8 cellular contexts compared by ENCODE assay signal in the genomic region with DNA sequence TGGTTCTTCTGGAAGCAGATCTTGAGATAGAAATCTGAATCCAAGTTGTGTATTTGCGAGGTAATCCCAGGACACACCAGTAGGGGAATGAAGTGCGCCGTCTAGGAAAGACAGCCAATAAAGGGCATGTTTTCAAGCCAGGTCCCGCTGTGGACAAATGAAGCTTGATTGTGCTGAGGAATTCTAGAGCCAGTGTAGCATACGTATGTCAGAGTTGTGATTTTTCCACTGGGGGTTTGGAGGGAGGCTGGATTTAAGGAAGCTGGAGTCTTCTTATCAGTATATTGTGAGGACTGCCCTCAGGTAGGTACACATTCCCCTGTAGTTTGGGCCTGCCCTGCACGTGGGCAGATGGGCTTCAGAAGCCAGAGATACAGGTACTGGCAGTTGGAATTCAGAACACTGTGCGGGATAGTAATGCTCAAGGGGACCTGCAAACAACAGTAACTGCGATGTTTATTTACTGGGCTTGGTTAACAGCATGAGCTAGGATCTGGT. TPM values are rescaled to one million over a fixed set of nuclear protein-coding genes. Genes with fewer than 3 reads are reported as not detected.
DNase-seq lines count a peak whose midpoint lies in the region; ATAC-seq and TF ChIP-seq lines count a peak whose summit lies in the region.

No MANE protein-coding gene starts in this region.

- ATAC-seq in heart left ventricle, result peak in 1 of 4 donors; percentile 45
- no peak for ATAC-seq in Right ventricle myocardium inferior
- peak; percentile 19 for ATAC-seq in left ventricle myocardium superior

- TF ChIP-seq POLR2A in heart left ventricle (IDR thresholded peaks at IDR 0.05) (no peak), stomach (IDR thresholded peaks at IDR 0.05) (no peak), esophagus muscularis mucosa (IDR thresholded peaks at IDR 0.05; ENCODE audit: low read depth) (no peak)

- DNase-seq in heart left ventricle, result no peak
- DNase-seq in Right ventricle myocardium inferior (ENCODE audit: missing footprints), result no peak
- peak; percentile 80 for DNase-seq in SK-MEL-5 (ENCODE audit: low read depth, low spot score)
- no peak for DNase-seq in left ventricle myocardium superior
- peak; percentile 42 for DNase-seq in stomach
- no peak for DNase-seq in esophagus muscularis mucosa (ENCODE audit: extremely low spot score)
- no peak for DNase-seq in NCI-H446 (lab: John Stamatoyannopoulos, UW)
- no peak for DNase-seq in NCI-H2227 (lab: John Stamatoyannopoulos, UW; ENCODE audit: unreplicated experiment)

- 78 to 88% (median 82%) methylated on average over 8 of the region's 8 CpGs for WGBS in heart left ventricle, 4 donors
- WGBS in stomach, 5 donors, result 36 to 62% (median 55%) methylated on average over 8 of the region's 8 CpGs
- 82% methylated on average over 8 of the region's 8 CpGs for WGBS in esophagus muscularis mucosa

- H3K36me3 ChIP-seq in heart left ventricle, result no peaks in the 10 kb centered on the region
- no peaks in the 10 kb centered on the region for H3K36me3 ChIP-seq in stomach
- no peaks in the 10 kb centered on the region for H3K36me3 ChIP-seq in esophagus muscularis mucosa

- H3K4me1 ChIP-seq in heart left ventricle (peaks cover 0 to 34% (median 10%) of the 10 kb centered on the region in 12 donors), stomach (peaks cover 14 to 70% (median 38%) of the 10 kb centered on the region in 4 donors), esophagus muscularis mucosa (peaks cover 4 to 22% (median 19%) of the 10 kb centered on the region in 4 donors)

- TF ChIP-seq EP300 in stomach (IDR thresholded peaks at IDR 0.05) (no peak), esophagus muscularis mucosa (IDR thresholded peaks at IDR 0.05) (no peak)

- in situ Hi-C loops in SK-MEL-5 (cut with HindIII; ENCODE audit: low pct_unique_long_range_greater_than_20kb, low sequenced_read_pairs), result loop anchor here (5.0 kb wide), 1 partner anchor 76 kb away; no protein-coding TSS in a partner anchor

- H3K4me3 ChIP-seq in heart left ventricle, result no peak overlapping the region
- H3K4me3 ChIP-seq in stomach, result no peak overlapping the region
- H3K4me3 ChIP-seq in esophagus muscularis mucosa, result no peak overlapping the region

- no peaks in the 10 kb centered on the region for H3K9me3 ChIP-seq in heart left ventricle
- no peaks in the 10 kb centered on the region for H3K9me3 ChIP-seq in stomach
- H3K9me3 ChIP-seq in esophagus muscularis mucosa, result no peaks in the 10 kb centered on the region

- TF ChIP-seq CTCF in heart left ventricle (IDR thresholded peaks at IDR 0.05), result peak in 7 of 12 donors; percentile 22 to 46 (median 35)
- TF ChIP-seq CTCF in stomach (IDR thresholded peaks at IDR 0.05), result peak in 5 of 7 experiments; percentile 21 to 61 (median 37)
- TF ChIP-seq CTCF in esophagus muscularis mucosa (IDR thresholded peaks at IDR 0.05), result peak in 1 of 3 experiments; percentile 33

- H3K27ac ChIP-seq in heart left ventricle (no peak overlapping the region), stomach (peak overlapping the region; percentile 27 to 90 (median 63)), esophagus muscularis mucosa (replicated peaks in 1 of 4) (no peak overlapping the region)

- intact Hi-C loops in heart left ventricle (cut with DNase I) (no loop called here), Right ventricle myocardium inferior (cut with DNase I) (no loop called here), left ventricle myocardium superior (cut with micrococcal nuclease) (no loop called here), stomach (cut with DNase I; ENCODE audit: low total_unique reads) (no loop called here), esophagus muscularis mucosa (cut with DNase I) (no loop called here)

- H3K27me3 ChIP-seq in heart left ventricle (no peaks in the 10 kb centered on the region), stomach (no peaks in the 10 kb centered on the region), esophagus muscularis mucosa (no peaks in the 10 kb centered on the region)

RNA-seq across cellular contexts. Expression of gene GALNT11, which starts 50.9 kb away (rescaled TPM):
- 10 to 100 TPM; 13.5 to 28.8 (median 23.9) TPM for total RNA-seq in heart left ventricle
- 10 to 100 TPM; 10.6 to 20.3 TPM for polyA plus RNA-seq in heart left ventricle
- 22.7 TPM for total RNA-seq in Right ventricle myocardium inferior
- total RNA-seq in SK-MEL-5 (2014; rRNA removed; shearing (Covaris generic)), result 82.7 and 84.5 TPM in 2 replicates
- 85.4 and 93.9 TPM in 2 replicates for polyA plus RNA-seq in SK-MEL-5 (2015; cell fraction: cytosol; rRNA removed)
- polyA plus RNA-seq in SK-MEL-5 (2015; cell fraction: nucleus; rRNA removed), result 71.5 and 78.5 TPM in 2 replicates
- total RNA-seq in left ventricle myocardium superior, result 19.4 TPM
- total RNA-seq in stomach, result 100 to 1,000 TPM in 1 of 5 donors, 10 to 100 TPM in 4; 21.4 to 331 (median 36.5) TPM
- 10 to 100 TPM; 13.6 to 16.6 (median 15.9) TPM for polyA plus RNA-seq in stomach
- 10 to 100 TPM; 33.2 to 51.8 (median 39.5) TPM for total RNA-seq in esophagus muscularis mucosa

Comparison
In these comparisons a context has a peak if more than half of its experiments do, and no peak if none do; other contexts are left out.
1. DNase-seq: peak in SK-MEL-5 (single experiment) and stomach (single experiment); none in heart left ventricle (0 of 5), Right ventricle myocardium inferior (single experiment), left ventricle myocardium superior (single experiment), esophagus muscularis mucosa (single experiment), NCI-H446 (0 of 2) and NCI-H2227 (single experiment).
2. H3K27ac ChIP-seq: peak in stomach (5 of 5); none in heart left ventricle (0 of 12) and esophagus muscularis mucosa (0 of 4).